In the genomic region with DNA sequence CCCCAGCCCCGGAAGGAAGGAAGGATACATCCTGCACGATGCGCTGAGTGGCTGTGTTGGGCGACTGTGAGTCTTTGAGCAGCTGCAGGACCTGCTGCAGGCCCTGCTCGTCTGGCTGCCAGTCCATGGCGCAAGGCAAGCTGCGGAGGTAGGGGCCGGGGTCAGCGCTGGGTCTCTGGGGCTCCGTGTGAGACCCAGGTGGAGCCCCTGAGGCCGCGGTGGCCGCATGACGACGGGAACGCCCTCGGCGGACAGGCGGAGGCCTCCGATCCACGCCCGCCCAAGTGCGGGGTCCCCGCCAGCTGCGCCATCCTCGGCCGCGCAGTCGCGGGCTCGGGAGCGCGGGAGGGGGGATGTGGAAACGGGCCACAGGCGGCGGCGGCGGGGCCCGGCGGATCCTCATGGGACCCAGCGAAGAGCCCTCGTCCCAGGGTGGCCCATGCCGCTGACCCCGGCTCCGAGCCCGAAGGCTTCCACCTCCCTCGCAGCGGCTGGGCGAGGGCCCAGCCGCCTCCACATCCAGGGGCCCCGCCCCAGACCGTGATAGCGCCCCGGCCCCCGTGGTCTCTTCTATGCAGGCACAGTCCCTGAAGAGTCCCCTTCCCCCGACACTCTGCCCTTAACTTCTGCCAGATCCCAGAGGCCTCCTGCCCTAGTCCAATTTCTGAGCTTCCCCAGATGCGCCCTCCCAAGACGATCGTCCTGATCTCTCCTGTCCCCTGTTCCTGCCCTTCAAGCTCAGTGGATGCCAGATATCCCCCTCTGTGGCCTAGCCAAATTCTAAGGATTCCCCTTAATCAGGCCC, we compare ENCODE assay signal across 1 cellular context.
TF ChIP-seq lines count a peak whose summit lies in the region.

No MANE protein-coding gene starts in this region.

TF ChIP-seq in HepG2, 621 proteins besides CTCF, POLR2A, EP300 and RAD21 (continues in another document):
- TF ChIP-seq ZNF607 (CRISPR knock-in tag; IDR thresholded peaks at IDR 0.05; ENCODE audit: borderline replicate concordance) (0 out of 2 replicates have a peak, but pooled peaks have one; percentile 61), NFE2 (CRISPR knock-in tag; IDR thresholded peaks at IDR 0.05) (no peak), HNRNPLL (IDR thresholded peaks at IDR 0.05; ENCODE audit: low read depth, low read length, poor library complexity, severe bottlenecking) (peak; percentile 30), HOXA5 (CRISPR knock-in tag; IDR thresholded peaks at IDR 0.05) (no peak), PHF8 (CRISPR knock-in tag; IDR thresholded peaks at IDR 0.05) (peak; percentile 7; the same call in 1 of the 2 replicates), ETV5 (CRISPR knock-in tag; IDR thresholded peaks at IDR 0.05; ENCODE audit: borderline replicate concordance) (0 out of 2 replicates have a peak, but pooled peaks have one; percentile 18), ZNF792 (CRISPR knock-in tag; IDR thresholded peaks at IDR 0.05) (0 out of 2 replicates have a peak, but pooled peaks have one; percentile 26), RXRA (CRISPR knock-in tag; IDR thresholded peaks at IDR 0.05) (peak; percentile 42; the same call in 1 of the 2 replicates), ZNF670 (CRISPR knock-in tag; IDR thresholded peaks at IDR 0.05; ENCODE audit: borderline replicate concordance) (no peak), ZNF720 (CRISPR knock-in tag; IDR thresholded peaks at IDR 0.05) (no peak), RBFOX2 (IDR thresholded peaks at IDR 0.05; ENCODE audit: low read depth, low read length) (peak; percentile 62), ZC3H13 (CRISPR knock-in tag; IDR thresholded peaks at IDR 0.05) (0 out of 2 replicates have a peak, but pooled peaks have one; percentile 38), NR2C2 (CRISPR knock-in tag; IDR thresholded peaks at IDR 0.05; ENCODE audit: borderline replicate concordance) (no peak), ZBTB38 (CRISPR knock-in tag; IDR thresholded peaks at IDR 0.05) (peak; percentile 71; the same call in 1 of the 2 replicates), SAP130 (CRISPR knock-in tag; IDR thresholded peaks at IDR 0.05; ENCODE audit: low read depth) (peak; percentile 49; the same call in 1 of the 2 replicates), ZNF672 (CRISPR knock-in tag; IDR thresholded peaks at IDR 0.05) (no peak), MEIS1 (CRISPR knock-in tag; IDR thresholded peaks at IDR 0.05; ENCODE audit: borderline replicate concordance) (no peak), AKAP8 (CRISPR knock-in tag; IDR thresholded peaks at IDR 0.05) (peak; percentile 41; the same call in 1 of the 2 replicates), GABPA (IDR thresholded peaks at IDR 0.05; ENCODE audit: low read depth, low read length) (no peak), GABPA (CRISPR knock-in tag; IDR thresholded peaks at IDR 0.05; ENCODE audit: low read depth) (no peak), POLR2G (IDR thresholded peaks at IDR 0.05; ENCODE audit: low read depth, low read length) (no peak), ZNF136 (CRISPR knock-in tag; IDR thresholded peaks at IDR 0.05; ENCODE audit: low read depth) (no peak), HOXA3 (CRISPR knock-in tag; IDR thresholded peaks at IDR 0.05) (peak; percentile 33; the same call in 1 of the 2 replicates), ZNF367 (CRISPR knock-in tag; IDR thresholded peaks at IDR 0.05; ENCODE audit: borderline replicate concordance) (no peak), ZNF563 (CRISPR knock-in tag; IDR thresholded peaks at IDR 0.05) (0 out of 2 replicates have a peak, but pooled peaks have one; percentile 40)
- TF ChIP-seq, protein P1, sequence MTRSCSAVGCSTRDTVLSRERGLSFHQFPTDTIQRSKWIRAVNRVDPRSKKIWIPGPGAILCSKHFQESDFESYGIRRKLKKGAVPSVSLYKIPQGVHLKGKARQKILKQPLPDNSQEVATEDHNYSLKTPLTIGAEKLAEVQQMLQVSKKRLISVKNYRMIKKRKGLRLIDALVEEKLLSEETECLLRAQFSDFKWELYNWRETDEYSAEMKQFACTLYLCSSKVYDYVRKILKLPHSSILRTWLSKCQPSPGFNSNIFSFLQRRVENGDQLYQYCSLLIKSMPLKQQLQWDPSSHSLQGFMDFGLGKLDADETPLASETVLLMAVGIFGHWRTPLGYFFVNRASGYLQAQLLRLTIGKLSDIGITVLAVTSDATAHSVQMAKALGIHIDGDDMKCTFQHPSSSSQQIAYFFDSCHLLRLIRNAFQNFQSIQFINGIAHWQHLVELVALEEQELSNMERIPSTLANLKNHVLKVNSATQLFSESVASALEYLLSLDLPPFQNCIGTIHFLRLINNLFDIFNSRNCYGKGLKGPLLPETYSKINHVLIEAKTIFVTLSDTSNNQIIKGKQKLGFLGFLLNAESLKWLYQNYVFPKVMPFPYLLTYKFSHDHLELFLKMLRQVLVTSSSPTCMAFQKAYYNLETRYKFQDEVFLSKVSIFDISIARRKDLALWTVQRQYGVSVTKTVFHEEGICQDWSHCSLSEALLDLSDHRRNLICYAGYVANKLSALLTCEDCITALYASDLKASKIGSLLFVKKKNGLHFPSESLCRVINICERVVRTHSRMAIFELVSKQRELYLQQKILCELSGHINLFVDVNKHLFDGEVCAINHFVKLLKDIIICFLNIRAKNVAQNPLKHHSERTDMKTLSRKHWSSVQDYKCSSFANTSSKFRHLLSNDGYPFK (CRISPR knock-in tag; IDR thresholded peaks at IDR 0.05; ENCODE audit: borderline replicate concordance), result peak; percentile 3; the same call in 1 of the 2 replicates
- TF ChIP-seq, protein P2, sequence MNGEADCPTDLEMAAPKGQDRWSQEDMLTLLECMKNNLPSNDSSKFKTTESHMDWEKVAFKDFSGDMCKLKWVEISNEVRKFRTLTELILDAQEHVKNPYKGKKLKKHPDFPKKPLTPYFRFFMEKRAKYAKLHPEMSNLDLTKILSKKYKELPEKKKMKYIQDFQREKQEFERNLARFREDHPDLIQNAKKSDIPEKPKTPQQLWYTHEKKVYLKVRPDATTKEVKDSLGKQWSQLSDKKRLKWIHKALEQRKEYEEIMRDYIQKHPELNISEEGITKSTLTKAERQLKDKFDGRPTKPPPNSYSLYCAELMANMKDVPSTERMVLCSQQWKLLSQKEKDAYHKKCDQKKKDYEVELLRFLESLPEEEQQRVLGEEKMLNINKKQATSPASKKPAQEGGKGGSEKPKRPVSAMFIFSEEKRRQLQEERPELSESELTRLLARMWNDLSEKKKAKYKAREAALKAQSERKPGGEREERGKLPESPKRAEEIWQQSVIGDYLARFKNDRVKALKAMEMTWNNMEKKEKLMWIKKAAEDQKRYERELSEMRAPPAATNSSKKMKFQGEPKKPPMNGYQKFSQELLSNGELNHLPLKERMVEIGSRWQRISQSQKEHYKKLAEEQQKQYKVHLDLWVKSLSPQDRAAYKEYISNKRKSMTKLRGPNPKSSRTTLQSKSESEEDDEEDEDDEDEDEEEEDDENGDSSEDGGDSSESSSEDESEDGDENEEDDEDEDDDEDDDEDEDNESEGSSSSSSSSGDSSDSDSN (CRISPR knock-in tag; IDR thresholded peaks at IDR 0.05), result peak; percentile 67; the same call in 1 of the 2 replicates
- TF ChIP-seq, protein P3, sequence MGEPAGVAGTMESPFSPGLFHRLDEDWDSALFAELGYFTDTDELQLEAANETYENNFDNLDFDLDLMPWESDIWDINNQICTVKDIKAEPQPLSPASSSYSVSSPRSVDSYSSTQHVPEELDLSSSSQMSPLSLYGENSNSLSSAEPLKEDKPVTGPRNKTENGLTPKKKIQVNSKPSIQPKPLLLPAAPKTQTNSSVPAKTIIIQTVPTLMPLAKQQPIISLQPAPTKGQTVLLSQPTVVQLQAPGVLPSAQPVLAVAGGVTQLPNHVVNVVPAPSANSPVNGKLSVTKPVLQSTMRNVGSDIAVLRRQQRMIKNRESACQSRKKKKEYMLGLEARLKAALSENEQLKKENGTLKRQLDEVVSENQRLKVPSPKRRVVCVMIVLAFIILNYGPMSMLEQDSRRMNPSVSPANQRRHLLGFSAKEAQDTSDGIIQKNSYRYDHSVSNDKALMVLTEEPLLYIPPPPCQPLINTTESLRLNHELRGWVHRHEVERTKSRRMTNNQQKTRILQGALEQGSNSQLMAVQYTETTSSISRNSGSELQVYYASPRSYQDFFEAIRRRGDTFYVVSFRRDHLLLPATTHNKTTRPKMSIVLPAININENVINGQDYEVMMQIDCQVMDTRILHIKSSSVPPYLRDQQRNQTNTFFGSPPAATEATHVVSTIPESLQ (CRISPR knock-in tag; conservative IDR thresholded peaks at IDR 0.05), result 0 out of 2 replicates have a peak, but pooled peaks have one; percentile 39
- TF ChIP-seq, protein P4, sequence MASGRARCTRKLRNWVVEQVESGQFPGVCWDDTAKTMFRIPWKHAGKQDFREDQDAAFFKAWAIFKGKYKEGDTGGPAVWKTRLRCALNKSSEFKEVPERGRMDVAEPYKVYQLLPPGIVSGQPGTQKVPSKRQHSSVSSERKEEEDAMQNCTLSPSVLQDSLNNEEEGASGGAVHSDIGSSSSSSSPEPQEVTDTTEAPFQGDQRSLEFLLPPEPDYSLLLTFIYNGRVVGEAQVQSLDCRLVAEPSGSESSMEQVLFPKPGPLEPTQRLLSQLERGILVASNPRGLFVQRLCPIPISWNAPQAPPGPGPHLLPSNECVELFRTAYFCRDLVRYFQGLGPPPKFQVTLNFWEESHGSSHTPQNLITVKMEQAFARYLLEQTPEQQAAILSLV (CRISPR knock-in tag; IDR thresholded peaks at IDR 0.05; ENCODE audit: borderline replicate concordance), result no peak
- TF ChIP-seq, protein P5, sequence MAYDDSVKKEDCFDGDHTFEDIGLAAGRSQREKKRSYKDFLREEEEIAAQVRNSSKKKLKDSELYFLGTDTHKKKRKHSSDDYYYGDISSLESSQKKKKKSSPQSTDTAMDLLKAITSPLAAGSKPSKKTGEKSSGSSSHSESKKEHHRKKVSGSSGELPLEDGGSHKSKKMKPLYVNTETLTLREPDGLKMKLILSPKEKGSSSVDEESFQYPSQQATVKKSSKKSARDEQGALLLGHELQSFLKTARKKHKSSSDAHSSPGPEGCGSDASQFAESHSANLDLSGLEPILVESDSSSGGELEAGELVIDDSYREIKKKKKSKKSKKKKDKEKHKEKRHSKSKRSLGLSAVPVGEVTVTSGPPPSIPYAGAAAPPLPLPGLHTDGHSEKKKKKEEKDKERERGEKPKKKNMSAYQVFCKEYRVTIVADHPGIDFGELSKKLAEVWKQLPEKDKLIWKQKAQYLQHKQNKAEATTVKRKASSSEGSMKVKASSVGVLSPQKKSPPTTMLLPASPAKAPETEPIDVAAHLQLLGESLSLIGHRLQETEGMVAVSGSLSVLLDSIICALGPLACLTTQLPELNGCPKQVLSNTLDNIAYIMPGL (CRISPR knock-in tag; IDR thresholded peaks at IDR 0.05; ENCODE audit: borderline replicate concordance in 1 of 2, low read depth in 1 of 2), result peak in 1 of 2 experiments; percentile 12; a peak in 1 of 4 replicates
- TF ChIP-seq, protein P6, sequence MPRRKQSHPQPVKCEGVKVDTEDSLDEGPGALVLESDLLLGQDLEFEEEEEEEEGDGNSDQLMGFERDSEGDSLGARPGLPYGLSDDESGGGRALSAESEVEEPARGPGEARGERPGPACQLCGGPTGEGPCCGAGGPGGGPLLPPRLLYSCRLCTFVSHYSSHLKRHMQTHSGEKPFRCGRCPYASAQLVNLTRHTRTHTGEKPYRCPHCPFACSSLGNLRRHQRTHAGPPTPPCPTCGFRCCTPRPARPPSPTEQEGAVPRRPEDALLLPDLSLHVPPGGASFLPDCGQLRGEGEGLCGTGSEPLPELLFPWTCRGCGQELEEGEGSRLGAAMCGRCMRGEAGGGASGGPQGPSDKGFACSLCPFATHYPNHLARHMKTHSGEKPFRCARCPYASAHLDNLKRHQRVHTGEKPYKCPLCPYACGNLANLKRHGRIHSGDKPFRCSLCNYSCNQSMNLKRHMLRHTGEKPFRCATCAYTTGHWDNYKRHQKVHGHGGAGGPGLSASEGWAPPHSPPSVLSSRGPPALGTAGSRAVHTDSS (CRISPR knock-in tag; conservative IDR thresholded peaks at IDR 0.05), result no peak
- TF ChIP-seq, protein P7, sequence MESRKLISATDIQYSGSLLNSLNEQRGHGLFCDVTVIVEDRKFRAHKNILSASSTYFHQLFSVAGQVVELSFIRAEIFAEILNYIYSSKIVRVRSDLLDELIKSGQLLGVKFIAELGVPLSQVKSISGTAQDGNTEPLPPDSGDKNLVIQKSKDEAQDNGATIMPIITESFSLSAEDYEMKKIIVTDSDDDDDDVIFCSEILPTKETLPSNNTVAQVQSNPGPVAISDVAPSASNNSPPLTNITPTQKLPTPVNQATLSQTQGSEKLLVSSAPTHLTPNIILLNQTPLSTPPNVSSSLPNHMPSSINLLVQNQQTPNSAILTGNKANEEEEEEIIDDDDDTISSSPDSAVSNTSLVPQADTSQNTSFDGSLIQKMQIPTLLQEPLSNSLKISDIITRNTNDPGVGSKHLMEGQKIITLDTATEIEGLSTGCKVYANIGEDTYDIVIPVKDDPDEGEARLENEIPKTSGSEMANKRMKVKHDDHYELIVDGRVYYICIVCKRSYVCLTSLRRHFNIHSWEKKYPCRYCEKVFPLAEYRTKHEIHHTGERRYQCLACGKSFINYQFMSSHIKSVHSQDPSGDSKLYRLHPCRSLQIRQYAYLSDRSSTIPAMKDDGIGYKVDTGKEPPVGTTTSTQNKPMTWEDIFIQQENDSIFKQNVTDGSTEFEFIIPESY (CRISPR knock-in tag; IDR thresholded peaks at IDR 0.05), result 0 out of 2 replicates have a peak, but pooled peaks have one; percentile 25
- TF ChIP-seq, protein P8, sequence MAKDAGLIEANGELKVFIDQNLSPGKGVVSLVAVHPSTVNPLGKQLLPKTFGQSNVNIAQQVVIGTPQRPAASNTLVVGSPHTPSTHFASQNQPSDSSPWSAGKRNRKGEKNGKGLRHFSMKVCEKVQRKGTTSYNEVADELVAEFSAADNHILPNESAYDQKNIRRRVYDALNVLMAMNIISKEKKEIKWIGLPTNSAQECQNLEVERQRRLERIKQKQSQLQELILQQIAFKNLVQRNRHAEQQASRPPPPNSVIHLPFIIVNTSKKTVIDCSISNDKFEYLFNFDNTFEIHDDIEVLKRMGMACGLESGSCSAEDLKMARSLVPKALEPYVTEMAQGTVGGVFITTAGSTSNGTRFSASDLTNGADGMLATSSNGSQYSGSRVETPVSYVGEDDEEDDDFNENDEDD (CRISPR knock-in tag; IDR thresholded peaks at IDR 0.05; ENCODE audit: borderline replicate concordance), result 0 out of 2 replicates have a peak, but pooled peaks have one; percentile 13
- TF ChIP-seq, protein P9, sequence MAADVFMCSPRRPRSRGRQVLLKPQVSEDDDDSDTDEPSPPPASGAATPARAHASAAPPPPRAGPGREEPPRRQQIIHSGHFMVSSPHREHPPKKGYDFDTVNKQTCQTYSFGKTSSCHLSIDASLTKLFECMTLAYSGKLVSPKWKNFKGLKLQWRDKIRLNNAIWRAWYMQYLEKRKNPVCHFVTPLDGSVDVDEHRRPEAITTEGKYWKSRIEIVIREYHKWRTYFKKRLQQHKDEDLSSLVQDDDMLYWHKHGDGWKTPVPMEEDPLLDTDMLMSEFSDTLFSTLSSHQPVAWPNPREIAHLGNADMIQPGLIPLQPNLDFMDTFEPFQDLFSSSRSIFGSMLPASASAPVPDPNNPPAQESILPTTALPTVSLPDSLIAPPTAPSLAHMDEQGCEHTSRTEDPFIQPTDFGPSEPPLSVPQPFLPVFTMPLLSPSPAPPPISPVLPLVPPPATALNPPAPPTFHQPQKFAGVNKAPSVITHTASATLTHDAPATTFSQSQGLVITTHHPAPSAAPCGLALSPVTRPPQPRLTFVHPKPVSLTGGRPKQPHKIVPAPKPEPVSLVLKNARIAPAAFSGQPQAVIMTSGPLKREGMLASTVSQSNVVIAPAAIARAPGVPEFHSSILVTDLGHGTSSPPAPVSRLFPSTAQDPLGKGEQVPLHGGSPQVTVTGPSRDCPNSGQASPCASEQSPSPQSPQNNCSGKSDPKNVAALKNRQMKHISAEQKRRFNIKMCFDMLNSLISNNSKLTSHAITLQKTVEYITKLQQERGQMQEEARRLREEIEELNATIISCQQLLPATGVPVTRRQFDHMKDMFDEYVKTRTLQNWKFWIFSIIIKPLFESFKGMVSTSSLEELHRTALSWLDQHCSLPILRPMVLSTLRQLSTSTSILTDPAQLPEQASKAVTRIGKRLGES (CRISPR knock-in tag; IDR thresholded peaks at IDR 0.05; ENCODE audit: borderline replicate concordance), result no peak
